In the genomic region with DNA sequence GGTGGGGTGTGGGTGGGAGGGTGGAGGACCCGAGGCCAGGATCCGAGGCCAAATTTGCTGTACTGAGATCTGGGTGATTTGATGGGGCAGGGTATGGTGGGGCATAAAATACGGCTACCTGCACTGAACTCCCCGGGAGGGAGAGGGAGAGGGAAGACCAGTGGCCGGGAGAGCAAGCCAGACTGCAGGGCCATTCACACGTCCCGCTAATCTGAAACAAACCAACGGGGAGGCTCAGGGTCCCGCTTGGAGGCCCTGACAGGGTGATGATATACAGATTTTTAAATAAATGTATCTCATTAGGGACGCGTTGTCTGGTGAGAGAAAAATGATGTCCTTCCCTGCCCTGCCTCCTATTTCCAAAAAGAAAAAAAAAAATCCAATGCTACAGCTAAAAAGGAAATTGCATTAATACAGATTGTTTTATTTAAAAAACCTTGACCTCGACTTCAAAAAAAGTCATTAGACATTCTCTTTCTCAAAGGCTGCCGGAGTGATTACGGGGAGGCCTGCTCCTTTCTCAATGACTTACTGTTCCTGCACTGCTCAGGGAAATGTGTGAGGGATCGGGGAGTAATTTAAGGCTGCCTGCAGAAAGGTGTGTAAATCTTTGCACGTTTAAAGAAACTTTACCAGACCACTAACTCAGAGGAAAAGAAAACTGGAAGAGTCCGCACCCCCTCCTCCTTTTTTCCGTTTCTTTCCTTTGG, we compare ENCODE assay signal across 10 cellular contexts. TPM values are rescaled to one million over a fixed set of nuclear protein-coding genes. Genes with fewer than 3 reads are reported as not detected.
"Had no signal": no experiment of that assay in that cellular context is flagged by ENCODE, and none has a peak within 500 bp of the region (broad histone marks: within the 10 kb centered on the region; RNA-seq: fewer than 3 reads in every experiment).

No MANE protein-coding gene starts in this region.

- H3K27ac ChIP-seq: foreskin keratinocyte, parathyroid adenoma, right atrium auricular region, transverse colon had no signal

- DNase-seq: amygdala, cerebellar nuclear complex, foreskin keratinocyte, small intestine, T1000, transverse colon had no signal

- H3K9ac ChIP-seq: parathyroid adenoma had no signal

- H3K36me3 ChIP-seq: right atrium auricular region, transverse colon had no signal

- H3K4me3 ChIP-seq: right atrium auricular region, transverse colon had no signal

- H3K27me3 ChIP-seq: right atrium auricular region had no signal

- H3K4me1 ChIP-seq: parathyroid adenoma, right atrium auricular region had no signal

- H3K9me3 ChIP-seq: right atrium auricular region, transverse colon had no signal

- ATAC-seq: esophagus mucosa, foreskin keratinocyte, left lobe of liver had no signal

RNA-seq across cellular contexts. Expression of gene PRRX2, which starts 11.5 kb away (rescaled TPM):
- total RNA-seq: foreskin keratinocyte, left lobe of liver had no signal

RNA-seq across cellular contexts. Expression of gene C9orf50, which starts 33.1 kb away (rescaled TPM):
- total RNA-seq: esophagus mucosa, foreskin keratinocyte, left lobe of liver, right atrium auricular region, transverse colon had no signal
